Comparison of ENCODE assay signal across 9 cellular contexts in genomic region chr22:20206709-20207215, GRCh38. TPM values are rescaled to one million over a fixed set of nuclear protein-coding genes. Genes with fewer than 3 reads are reported as not detected.
A peak's percentile ranks its signal among the peaks of the same experiment; 100 is the strongest.
DNase-seq lines count a peak whose midpoint lies in the region; ATAC-seq and TF ChIP-seq lines count a peak whose summit lies in the region.
"Had no signal": no experiment of that assay in that cellular context is flagged by ENCODE, and none has a peak within 500 bp of the region (broad histone marks: within the 10 kb centered on the region; RNA-seq: fewer than 3 reads in every experiment).

No MANE protein-coding gene starts in this region.

- TF ChIP-seq RAD21 in liver (IDR thresholded peaks at IDR 0.05): peak in 1 of 2 donors; percentile 7

- H3K36me3 Mint-ChIP-seq in activated naive CD8-positive, alpha-beta T cell treated with anti-CD3 and anti-CD28 coated beads, Interleukin-2, amount 50 U/mL, for 24 hours (ENCODE audit: low read depth): no peaks in the 10 kb centered on the region

- peak overlapping the region; percentile 86 for H3K4me3 Mint-ChIP-seq in activated naive CD8-positive, alpha-beta T cell treated with anti-CD3 and anti-CD28 coated beads, Interleukin-2, amount 50 U/mL, for 24 hours

- DNase-seq in GM03348 (ENCODE audit: low spot score) (peak; percentile 53), cerebellum (ENCODE audit: low spot score) (no peak)
- DNase-seq in activated naive CD8-positive, alpha-beta T cell treated with anti-CD3 and anti-CD28 coated beads, Interleukin-2, amount 50 U/mL, for 24 hours: peak; percentile 17

- H3K4me1 ChIP-seq in liver (ENCODE audit: control insufficient read depth in 4 of 4, insufficient read depth in 4 of 4, low read length in 3 of 4) (peaks cover 23 to 81% (median 58%) of the 10 kb centered on the region in 4 donors), urinary bladder (ENCODE audit: insufficient read depth) (peaks cover 4% of the 10 kb centered on the region)

- H3K9me3 Mint-ChIP-seq in activated naive CD8-positive, alpha-beta T cell treated with anti-CD3 and anti-CD28 coated beads, Interleukin-2, amount 50 U/mL, for 24 hours: no peaks in the 10 kb centered on the region

- peak overlapping the region in 1 of 2 donors; percentile 42 for H3K9ac ChIP-seq in liver (ENCODE audit: low read depth in 1 of 2, low read length in 2 of 2)

- peak overlapping the region; percentile 80 for H3K27ac Mint-ChIP-seq in activated naive CD8-positive, alpha-beta T cell treated with anti-CD3 and anti-CD28 coated beads, Interleukin-2, amount 50 U/mL, for 24 hours

- H3K4me3 ChIP-seq in liver (ENCODE audit: low read depth in 1 of 3, low read length in 3 of 3) (peak overlapping the region; percentile 26 to 53 (median 42)), urinary bladder (ENCODE audit: low read depth, low read length) (peak overlapping the region; percentile 61)

- ATAC-seq in HG03378 (IDR thresholded peaks at IDR 0.05; ENCODE audit: unreplicated experiment) (peak; percentile 16), HG02852 (IDR thresholded peaks at IDR 0.05; ENCODE audit: unreplicated experiment) (no peak), HG03521 (IDR thresholded peaks at IDR 0.05; ENCODE audit: unreplicated experiment) (no peak)
- ATAC-seq in activated naive CD8-positive, alpha-beta T cell treated with anti-CD3 and anti-CD28 coated beads, Interleukin-2, amount 50 U/mL, for 24 hours: peak; percentile 34

- H3K27me3 Mint-ChIP-seq in activated naive CD8-positive, alpha-beta T cell treated with anti-CD3 and anti-CD28 coated beads, Interleukin-2, amount 50 U/mL, for 24 hours: no peaks in the 10 kb centered on the region

- H3K36me3 ChIP-seq in liver (ENCODE audit: control insufficient read depth in 4 of 4, insufficient read depth in 3 of 4, low read depth in 1 of 4, low read length in 3 of 4) (no peaks in the 10 kb centered on the region), urinary bladder (ENCODE audit: insufficient read depth) (no peaks in the 10 kb centered on the region)

- peak; percentile 14 for TF ChIP-seq CTCF in liver (IDR thresholded peaks at IDR 0.05; ENCODE audit: low read depth, low read length, missing input control)

- WGBS in liver: 51% methylated on average over 9 of the region's 9 CpGs
- WGBS in urinary bladder: 44% methylated on average over 9 of the region's 9 CpGs

- H3K9me3 ChIP-seq in liver (ENCODE audit: control insufficient read depth in 4 of 4, low read length in 3 of 4): no peaks in the 10 kb centered on the region

- no peaks in the 10 kb centered on the region for H3K27me3 ChIP-seq in liver (ENCODE audit: control insufficient read depth in 4 of 4, insufficient read depth in 4 of 4, low read length in 3 of 4)

- H3K4me1 Mint-ChIP-seq in activated naive CD8-positive, alpha-beta T cell treated with anti-CD3 and anti-CD28 coated beads, Interleukin-2, amount 50 U/mL, for 24 hours: peaks cover 20% of the 10 kb centered on the region

- peak overlapping the region; percentile 61 to 67 for H3K27ac ChIP-seq in liver (ENCODE audit: low read depth in 1 of 2, low read length in 2 of 2)
- H3K27ac ChIP-seq in urinary bladder (ENCODE audit: low read depth): no peak overlapping the region

TF ChIP-seq in liver, 16 proteins besides CTCF, POLR2A, EP300 and RAD21:
- peak in 1 of 2 donors; percentile 4 for TF ChIP-seq HNF4A (conservative IDR thresholded peaks at IDR 0.05)
- TF ChIP-seq YY1 (IDR thresholded peaks at IDR 0.05): no peak
- peak in 1 of 2 donors; percentile 5 for TF ChIP-seq RXRA (IDR thresholded peaks at IDR 0.05)
TF ChIP-seq in liver: peak in this region for 2.

RNA-seq across cellular contexts. Expression of gene CCDC188, which starts 55.9 kb away (rescaled TPM):
- total RNA-seq in liver: not detected
- polyA plus RNA-seq in liver: not detected
- total RNA-seq in urinary bladder: 0.69 TPM
- polyA plus RNA-seq in urinary bladder: 0.90 TPM
- 1.4 TPM for total RNA-seq in cerebellum
- total RNA-seq: SK-MEL-5 had no signal

Comparison
In these comparisons a context has a peak if more than half of its experiments do, and no peak if none do; other contexts are left out.
1. ATAC-seq: peak in HG03378 (single experiment) and activated naive CD8-positive, alpha-beta T cell treated with anti-CD3 and anti-CD28 coated beads, Interleukin-2, amount 50 U/mL, for 24 hours (single experiment); none in HG02852 (single experiment) and HG03521 (single experiment).